Comparison of ENCODE assay signal across 9 cellular contexts in the genomic region with DNA sequence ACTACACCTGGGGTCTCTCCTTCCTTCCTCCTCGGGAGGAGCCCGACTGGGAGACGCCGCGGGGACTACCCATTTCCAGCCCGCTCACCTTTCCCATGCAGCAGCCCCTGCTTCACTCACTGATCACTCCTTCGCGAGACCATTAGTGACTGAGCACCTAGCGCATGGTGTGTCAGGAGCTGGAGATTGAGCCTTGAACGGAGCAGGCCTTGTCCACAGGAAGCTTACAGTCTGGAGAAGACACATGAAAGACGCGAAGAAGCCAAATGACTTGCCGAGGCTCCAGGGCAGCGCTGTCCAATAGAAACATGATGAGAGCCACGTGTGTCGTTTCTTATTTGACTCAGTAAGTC. TPM values are rescaled to one million over a fixed set of nuclear protein-coding genes. Genes with fewer than 3 reads are reported as not detected.
DNase-seq lines count a peak whose midpoint lies in the region; ATAC-seq and TF ChIP-seq lines count a peak whose summit lies in the region.
"Had no signal": no experiment of that assay in that cellular context is flagged by ENCODE, and none has a peak within 500 bp of the region (broad histone marks: within the 10 kb centered on the region; RNA-seq: fewer than 3 reads in every experiment).

No MANE protein-coding gene starts in this region.

- H3K23ac ChIP-seq in H9 (ENCODE audit: insufficient read length, low read depth, low read length): no peak overlapping the region

- H4K5ac ChIP-seq in H9 (ENCODE audit: insufficient read length, low read depth, low read length): no peak overlapping the region

- H3K27ac ChIP-seq in H9 (ENCODE audit: insufficient read length, low read depth, low read length): no peak overlapping the region
- no peak overlapping the region for H3K27ac ChIP-seq in iPS-18a (ENCODE audit: low read length)
- no peak overlapping the region for H3K27ac ChIP-seq in skeletal muscle tissue (ENCODE audit: low read depth, low read length)

- no peak overlapping the region for H2BK5ac ChIP-seq in H9 (ENCODE audit: insufficient read length, low read length)

- CTCF ChIA-PET in activated CD4-positive, alpha-beta memory T cell treated with anti-CD3 and anti-CD28 coated beads for 36 hours (lab: Charles Lee): no interaction called here

- H2BK120ac ChIP-seq in H9 (ENCODE audit: low read depth, low read length, poor library complexity, severe bottlenecking): no peak overlapping the region

- H4K8ac ChIP-seq in H9 (replicated peaks; ENCODE audit: insufficient read length, low read depth, low read length): no peak overlapping the region

- H3K79me1 ChIP-seq in H9 (ENCODE audit: insufficient read depth, low read depth, low read length, poor library complexity, severe bottlenecking): no peaks in the 10 kb centered on the region

- H3K4me1 ChIP-seq in H9 (ENCODE audit: insufficient read depth, low read length) (no peaks in the 10 kb centered on the region), iPS-18a (ENCODE audit: control insufficient read depth, low read depth, low read length) (no peaks in the 10 kb centered on the region), skeletal muscle tissue (ENCODE audit: control insufficient read depth in 3 of 3, insufficient read depth in 3 of 3, low read length in 3 of 3) (peaks cover 6 to 8% (median 6%) of the 10 kb centered on the region in 3 donors)

- no peak for TF ChIP-seq CTCF in H9 (conservative IDR thresholded peaks at IDR 0.05)
- TF ChIP-seq CTCF in GM13977 (IDR thresholded peaks at IDR 0.05; ENCODE audit: extremely low read depth, insufficient read depth, missing control alignments): no peak

- no peak overlapping the region for H2BK12ac ChIP-seq in H9 (ENCODE audit: insufficient read length, low read depth, low read length)

- no peak overlapping the region for H3K56ac ChIP-seq in H9 (ENCODE audit: insufficient read length, low read depth, low read length)

- peaks cover 13% of the 10 kb centered on the region for H3K23me2 ChIP-seq in H9 (ENCODE audit: insufficient read length, low read depth, low read length, poor library complexity, severe bottlenecking)

- H3K36me3 Mint-ChIP-seq in H9 (ENCODE audit: insufficient read depth in 1 of 3, low read depth in 3 of 3): peaks cover 0 to 15% (median 4%) of the 10 kb centered on the region in 3 experiments; a peak in 3 of 7 replicates
- H3K36me3 Mint-ChIP-seq in activated CD4-positive, alpha-beta memory T cell treated with anti-CD3 and anti-CD28 coated beads for 36 hours: no peaks in the 10 kb centered on the region

- H3K18ac ChIP-seq in H9 (ENCODE audit: insufficient read length, low read depth, low read length): peak overlapping the region; percentile 16

- H3K36me3 ChIP-seq in iPS-18a (ENCODE audit: control insufficient read depth, low read depth, low read length) (no peaks in the 10 kb centered on the region), skeletal muscle tissue (ENCODE audit: control insufficient read depth in 3 of 3, insufficient read depth in 3 of 3, low read length in 3 of 3) (no peaks in the 10 kb centered on the region)

- no peak overlapping the region for H4K91ac ChIP-seq in H9 (ENCODE audit: insufficient read length, low read depth, low read length)

- H3K9me3 Mint-ChIP-seq in H9: peaks cover 2 to 7% of the 10 kb centered on the region in 2 experiments; a peak in 3 of 5 replicates
- H3K9me3 Mint-ChIP-seq in activated CD4-positive, alpha-beta memory T cell treated with anti-CD3 and anti-CD28 coated beads for 36 hours: peaks cover 2% of the 10 kb centered on the region

- H3K9me3 ChIP-seq in H9 (ENCODE audit: control insufficient read depth, low read depth, low read length): no peaks in the 10 kb centered on the region
- no peaks in the 10 kb centered on the region for H3K9me3 ChIP-seq in iPS-18a (ENCODE audit: control insufficient read depth, low read depth, low read length)
- H3K9me3 ChIP-seq in skeletal muscle tissue (ENCODE audit: control insufficient read depth in 3 of 3, low read length in 3 of 3): no peaks in the 10 kb centered on the region

- no peak for ATAC-seq in HG02571 (IDR thresholded peaks at IDR 0.05; ENCODE audit: unreplicated experiment)
- no peak for ATAC-seq in GM21360 (IDR thresholded peaks at IDR 0.05; ENCODE audit: unreplicated experiment)

- H3K79me2 ChIP-seq in H9 (ENCODE audit: insufficient read depth, low read length): no peaks in the 10 kb centered on the region

- H3K4me1 Mint-ChIP-seq in H9: peaks cover 10 to 12% of the 10 kb centered on the region in 2 experiments
- peaks cover 18% of the 10 kb centered on the region for H3K4me1 Mint-ChIP-seq in activated CD4-positive, alpha-beta memory T cell treated with anti-CD3 and anti-CD28 coated beads for 36 hours (ENCODE audit: low read depth)

- H3K4me3 Mint-ChIP-seq in H9: peak overlapping the region; percentile 72 to 95
- peak overlapping the region; percentile 59 for H3K4me3 Mint-ChIP-seq in activated CD4-positive, alpha-beta memory T cell treated with anti-CD3 and anti-CD28 coated beads for 36 hours

- H3K9ac ChIP-seq in H9 (ENCODE audit: extremely low read depth, insufficient read length, low read length): no peak overlapping the region
- H3K9ac ChIP-seq in iPS-18a (ENCODE audit: low read length): peak overlapping the region; percentile 14
- peak overlapping the region in 1 of 3 donors; percentile 16 for H3K9ac ChIP-seq in skeletal muscle tissue (ENCODE audit: low read depth in 1 of 3, low read length in 3 of 3)

- H4K20me1 ChIP-seq in H9 (ENCODE audit: control insufficient read depth, insufficient read depth, insufficient read length): no peaks in the 10 kb centered on the region

- intact Hi-C loops in activated CD4-positive, alpha-beta memory T cell treated with anti-CD3 and anti-CD28 coated beads for 36 hours (cut with micrococcal nuclease): no loop called here

- peaks cover 35% of the 10 kb centered on the region for H3K27me3 Mint-ChIP-seq in H9 (ENCODE audit: low read depth)
- H3K27me3 Mint-ChIP-seq in activated CD4-positive, alpha-beta memory T cell treated with anti-CD3 and anti-CD28 coated beads for 36 hours: peaks cover 21% of the 10 kb centered on the region

- H3K27me3 ChIP-seq in H9 (ENCODE audit: insufficient read depth, low read length): peaks cover 4% of the 10 kb centered on the region; the same call in 1 of the 2 replicates
- H3K27me3 ChIP-seq in iPS-18a (ENCODE audit: control insufficient read depth, insufficient read depth, low read length): peaks cover 23% of the 10 kb centered on the region
- peaks cover 10 to 39% (median 31%) of the 10 kb centered on the region in 3 donors for H3K27me3 ChIP-seq in skeletal muscle tissue (ENCODE audit: control insufficient read depth in 3 of 3, insufficient read depth in 3 of 3, low read length in 3 of 3)

- DNase-seq in H9 (no peak), NCI-H524 (lab: John Stamatoyannopoulos, UW) (no peak), GM13977 (ENCODE audit: low spot score) (no peak)
- DNase-seq in activated CD4-positive, alpha-beta memory T cell treated with anti-CD3 and anti-CD28 coated beads for 36 hours: no peak
- DNase-seq: activated CD8-positive, alpha-beta memory T cell treated with anti-CD3 and anti-CD28 coated beads for 24 hours had no signal

- in situ Hi-C loops in GM13977 (cut with MboI; ENCODE audit: low pct_unique_long_range_greater_than_20kb, low sequenced_read_pairs, unreplicated experiment): no loop called here

- H3K27ac Mint-ChIP-seq in H9: 0 out of 7 replicates have a peak overlapping the region, but pooled peaks of 1 of the 3 experiments have one; percentile 77
- H3K27ac Mint-ChIP-seq in activated CD4-positive, alpha-beta memory T cell treated with anti-CD3 and anti-CD28 coated beads for 36 hours: no peak overlapping the region

- no peak overlapping the region; the same call in 1 of the 2 replicates for H3K14ac ChIP-seq in H9 (ENCODE audit: insufficient read depth, low read length)

- POLR2A ChIA-PET in activated CD4-positive, alpha-beta memory T cell treated with anti-CD3 and anti-CD28 coated beads for 36 hours (lab: Charles Lee): no interaction called here

- no peak overlapping the region for H2BK15ac ChIP-seq in H9 (ENCODE audit: low read depth, low read length)

- H2BK20ac ChIP-seq in H9 (ENCODE audit: low read depth, low read length, poor library complexity, severe bottlenecking): no peak overlapping the region

- no peak overlapping the region for H2AK5ac ChIP-seq in H9 (ENCODE audit: insufficient read length, low read length)

- no peak overlapping the region for H3T11ph ChIP-seq in H9 (ENCODE audit: low read length)

- H3K4me3 ChIP-seq in iPS-18a (ENCODE audit: low read length) (peak overlapping the region; percentile 66), skeletal muscle tissue (ENCODE audit: low read length in 3 of 3) (peak overlapping the region; percentile 30 to 63 (median 62))

- WGBS in H9 (ENCODE audit: extremely low coverage, insufficient read length, low lambda C conversion rate): no CpG with 5 or more reads among the region's 16 CpGs

- H2AFZ ChIP-seq in H9 (ENCODE audit: low read length): no peak overlapping the region

- H3K4ac ChIP-seq in H9 (ENCODE audit: low read depth, low read length): no peak overlapping the region

- H3K4me2 ChIP-seq in H9 (ENCODE audit: insufficient read depth, insufficient read length, low read length): peak overlapping the region; percentile 52

RNA-seq across cellular contexts. Expression of a gene that starts 0.3 kb away (rescaled TPM):
- 0.35 and 0.44 TPM in 2 replicates for total RNA-seq in H9 (2021)
- total RNA-seq in activated CD4-positive, alpha-beta memory T cell treated with anti-CD3 and anti-CD28 coated beads for 36 hours: not detected
- 0.52 TPM for total RNA-seq in skeletal muscle tissue

RNA-seq across cellular contexts. Expression of a gene that starts 17.6 kb away (rescaled TPM):
- total RNA-seq in H9 (2021) (15.0 and 16.3 TPM in 2 replicates), skeletal muscle tissue (8.9 TPM)
- 1 to 10 TPM; 6.9 to 7.5 TPM for total RNA-seq in activated CD4-positive, alpha-beta memory T cell treated with anti-CD3 and anti-CD28 coated beads for 36 hours

RNA-seq across cellular contexts. Expression of a gene that starts 17.7 kb away (rescaled TPM):
- total RNA-seq in H9 (2021): 66.0 and 69.6 TPM in 2 replicates
- total RNA-seq in activated CD4-positive, alpha-beta memory T cell treated with anti-CD3 and anti-CD28 coated beads for 36 hours: 10 to 100 TPM; 45.2 to 47.1 TPM
- total RNA-seq in skeletal muscle tissue: 29.7 TPM
